ENCODE assay signal across 27 cellular contexts in genomic region chr18:10793730-10794370, GRCh38.
"Had no signal": no experiment of that assay in that cellular context is flagged by ENCODE, and none has a peak within 500 bp of the region (broad histone marks: within the 10 kb centered on the region; RNA-seq: fewer than 3 reads in every experiment).

No MANE protein-coding gene starts in this region.

- H3K36me3 Mint-ChIP-seq: memory B cell; naive B cell; natural killer cell treated with Interleukin-12 subunit alpha and Interleukin-12 subunit beta and Interleukin-15 and Interleukin-18, amount 100 ng/mL, for 72 hours; neural progenitor cell had no signal

- H3K27ac ChIP-seq: foreskin keratinocyte, gastroesophageal sphincter, heart left ventricle, hepatocyte, neural progenitor cell, parathyroid adenoma, stomach, thyroid gland, vagina had no signal

- H3K4me1 ChIP-seq: foreskin keratinocyte, gastroesophageal sphincter, neural progenitor cell, parathyroid adenoma, thyroid gland, vagina had no signal

- H3K4me3 Mint-ChIP-seq: memory B cell; naive B cell; natural killer cell treated with Interleukin-12 subunit alpha and Interleukin-12 subunit beta and Interleukin-15 and Interleukin-18, amount 100 ng/mL, for 72 hours; neural progenitor cell had no signal

- DNase-seq: cortex of kidney; foreskin keratinocyte; heart left ventricle; left cardiac atrium; left ventricle myocardium superior; mucosa of descending colon; naive B cell; stimulated activated CD4-positive, alpha-beta T cell treated with anti-CD3 and anti-CD28 coated beads, Interleukin-12 subunit alpha, Interleukin-12 subunit beta, amount 100 ng/mL, for 4 hours; stimulated activated CD4-positive, alpha-beta T cell treated with anti-CD3 and anti-CD28 coated beads, Interleukin-1b, Interleukin-23, amount 100 ng/mL, for 48 hours; stimulated activated CD4-positive, alpha-beta T cell treated with anti-CD3 and anti-CD28 coated beads, Interleukin-4, amount 100 ng/mL, for 1 hour; stimulated activated CD8-positive, alpha-beta memory T cell treated with anti-CD3 and anti-CD28 coated beads, Interleukin-4, amount 100 ng/mL, for 48 hours; stimulated activated naive CD4-positive, alpha-beta T cell treated with Interleukin-2 at 50 U/mL for 16 hours; stomach; thyroid gland; trophoblast cell had no signal

- H3K4me3 ChIP-seq: gastroesophageal sphincter, heart left ventricle, hepatocyte, lung, mucosa of descending colon, neural progenitor cell, smooth muscle cell, stomach, thyroid gland, vagina had no signal

- H3K9me3 ChIP-seq: gastroesophageal sphincter, heart left ventricle, mucosa of descending colon, stomach, thyroid gland, vagina had no signal

- H3K27me3 ChIP-seq: foreskin keratinocyte, gastroesophageal sphincter, heart left ventricle, hepatocyte, neural progenitor cell, stomach, thyroid gland, vagina had no signal

- H3K27ac Mint-ChIP-seq: memory B cell; natural killer cell treated with Interleukin-12 subunit alpha and Interleukin-12 subunit beta and Interleukin-15 and Interleukin-18, amount 100 ng/mL, for 72 hours; neural progenitor cell; progenitor cell of endocrine pancreas had no signal

- H3K4me1 Mint-ChIP-seq: memory B cell, naive B cell, neural progenitor cell had no signal

- H3K9me3 Mint-ChIP-seq: memory B cell; natural killer cell treated with Interleukin-12 subunit alpha and Interleukin-12 subunit beta and Interleukin-15 and Interleukin-18, amount 100 ng/mL, for 72 hours; neural progenitor cell had no signal

- ATAC-seq: esophagus mucosa; foreskin keratinocyte; gastroesophageal sphincter; heart left ventricle; left cardiac atrium; left ventricle myocardium superior; mucosa of descending colon; natural killer cell treated with Interleukin-12 subunit alpha and Interleukin-12 subunit beta and Interleukin-15 and Interleukin-18, amount 100 ng/mL, for 72 hours; sciatic nerve had no signal

- H3K36me3 ChIP-seq: gastroesophageal sphincter, heart left ventricle, neural progenitor cell, stomach, thyroid gland, vagina had no signal
